ENCODE assay signal across 9 cellular contexts in genomic region chr1:221994274-221994698, GRCh38.
A peak's percentile ranks its signal among the peaks of the same experiment; 100 is the strongest.
DNase-seq lines count a peak whose midpoint lies in the region; ATAC-seq, FAIRE-seq and TF ChIP-seq lines count a peak whose summit lies in the region.
"Had no signal": no experiment of that assay in that cellular context is flagged by ENCODE, and none has a peak within 500 bp of the region (broad histone marks: within the 10 kb centered on the region; RNA-seq: fewer than 3 reads in every experiment).

No MANE protein-coding gene starts in this region.

- no peak overlapping the region for H2AFZ ChIP-seq in PC-3 (ENCODE audit: low read length)
- H2AFZ ChIP-seq in mesenchymal stem cell (ENCODE audit: low read depth, low read length), result no peak overlapping the region

- no peaks in the 10 kb centered on the region for H3K79me1 ChIP-seq in mesenchymal stem cell (replicated peaks; ENCODE audit: low read length, poor library complexity, severe bottlenecking)

- H3K23ac ChIP-seq in mesenchymal stem cell (ENCODE audit: low read length in 2 of 2), result no peak overlapping the region

- BruUV-seq in PC-3 (replicated peaks; lab: Mats Ljungman, UMichigan), result no TSS peak

- no peaks in the 10 kb centered on the region for H3K36me3 Mint-ChIP-seq in HFFc6 (ENCODE audit: low read depth)

- POLR2A ChIA-PET in PC-3 (lab: Charles Lee; ENCODE audit: unreplicated experiment), result no interaction called here

- H3K4me2 ChIP-seq in PC-3 (ENCODE audit: low read length) (no peak overlapping the region), mesenchymal stem cell (ENCODE audit: low read length, poor library complexity, severe bottlenecking) (no peak overlapping the region)

- H3K27me3 ChIP-seq in PC-3 (ENCODE audit: low read length) (no peaks in the 10 kb centered on the region), mesenchymal stem cell (ENCODE audit: control insufficient read depth in 1 of 2, insufficient read depth in 1 of 2, low read length in 2 of 2) (no peaks in the 10 kb centered on the region)

- H3K9me3 Mint-ChIP-seq in HFFc6, result no peaks in the 10 kb centered on the region
- H3K9me3 Mint-ChIP-seq: nephron had no signal

- no peak overlapping the region for H3K4me3 ChIP-seq in PC-3 (ENCODE audit: low read length)
- H3K4me3 ChIP-seq in mesenchymal stem cell (ENCODE audit: insufficient read depth in 1 of 2, low read depth in 1 of 2, low read length in 2 of 2), result no peak overlapping the region

- H3F3A ChIP-seq in PC-3 (ENCODE audit: low read length, unreplicated experiment), result no peaks in the 10 kb centered on the region

- no peaks in the 10 kb centered on the region for H3K79me2 ChIP-seq in PC-3 (ENCODE audit: low read length)

- H3K27ac ChIP-seq in PC-3 (ENCODE audit: low read length) (no peak overlapping the region), mesenchymal stem cell (ENCODE audit: low read length, poor library complexity, severe bottlenecking) (no peak overlapping the region)

- no peak overlapping the region for H4K8ac ChIP-seq in mesenchymal stem cell (ENCODE audit: low read length)

- no peak overlapping the region for H3K9ac ChIP-seq in PC-3 (ENCODE audit: low read length)
- peak overlapping the region; percentile 46 for H3K9ac ChIP-seq in mesenchymal stem cell (ENCODE audit: low read length)

- intact Hi-C loops in PC-3 (cut with micrococcal nuclease), result no loop called here

- peak overlapping the region; percentile 12 to 28 for H3K18ac ChIP-seq in mesenchymal stem cell (ENCODE audit: low read depth in 1 of 2, low read length in 2 of 2)

- peaks cover 2% of the 10 kb centered on the region for H3K27me3 Mint-ChIP-seq in HFFc6 (ENCODE audit: insufficient read depth)

- in situ Hi-C loops in GM13976 (cut with MboI; ENCODE audit: low sequenced_read_pairs, unreplicated experiment), result no loop called here

- H4K91ac ChIP-seq in mesenchymal stem cell (ENCODE audit: low read length), result no peak overlapping the region

- H2BK120ac ChIP-seq in mesenchymal stem cell (ENCODE audit: low read depth, low read length), result no peak overlapping the region

- H3K4me1 Mint-ChIP-seq in HFFc6 (ENCODE audit: low read depth), result peaks cover 84% of the 10 kb centered on the region
- H3K4me1 Mint-ChIP-seq: nephron had no signal

- DNase-seq in GM13976 (ENCODE audit: low spot score) (peak; percentile 24), HFFc6 (peak; percentile 50), PC-3 (peak; percentile 38), mesenchymal stem cell (no peak), HT-29 (ENCODE audit: low spot score) (no peak), D721Med (ENCODE audit: insufficient read length, low spot score) (no peak), left lobe of liver (ENCODE audit: low spot score) (no peak), cortex of kidney (lab: John Stamatoyannopoulos, UW) (no peak)

- H2BK12ac ChIP-seq in mesenchymal stem cell (ENCODE audit: low read length in 2 of 2), result peak overlapping the region in 1 of 2 experiments; percentile 60

- no peak overlapping the region for H3K14ac ChIP-seq in mesenchymal stem cell (ENCODE audit: low read length in 2 of 2)

- H4K20me1 ChIP-seq in PC-3 (ENCODE audit: low read length), result no peaks in the 10 kb centered on the region

- H2BK5ac ChIP-seq in mesenchymal stem cell (ENCODE audit: low read depth, low read length, poor library complexity, severe bottlenecking), result no peak overlapping the region

- no peak overlapping the region for H3K4ac ChIP-seq in mesenchymal stem cell (ENCODE audit: low read depth in 1 of 2, low read length in 2 of 2)

- FAIRE-seq in D721Med (lab: Jason Lieb, UNC), result no peak

- peaks cover 22% of the 10 kb centered on the region for H3K4me1 ChIP-seq in PC-3 (ENCODE audit: insufficient read depth, low read length)
- peaks cover 3% of the 10 kb centered on the region for H3K4me1 ChIP-seq in mesenchymal stem cell (ENCODE audit: control insufficient read depth, insufficient read depth, low read depth, low read length)

- no peaks in the 10 kb centered on the region for H3K9me2 ChIP-seq in PC-3 (replicated peaks; ENCODE audit: low read length)

- peak overlapping the region; percentile 92 for H3K27ac Mint-ChIP-seq in HFFc6
- H3K27ac Mint-ChIP-seq: nephron had no signal

- H2AK5ac ChIP-seq in mesenchymal stem cell (ENCODE audit: low read length, severe bottlenecking), result peak overlapping the region; percentile 53

- TF ChIP-seq CTCF in GM13976 (IDR thresholded peaks at IDR 0.05; ENCODE audit: borderline replicate concordance, control extremely low read depth, extremely low read depth, insufficient read depth, missing control alignments) (no peak), HFFc6 (IDR thresholded peaks at IDR 0.05) (no peak), PC-3 (conservative IDR thresholded peaks at IDR 0.05; ENCODE audit: low read depth, low read length) (no peak), D721Med (IDR thresholded peaks at IDR 0.05; ENCODE audit: insufficient read depth, missing control alignments) (no peak)

- H3K9me3 ChIP-seq in PC-3 (ENCODE audit: low read length), result no peaks in the 10 kb centered on the region
- no peaks in the 10 kb centered on the region for H3K9me3 ChIP-seq in mesenchymal stem cell (ENCODE audit: control insufficient read depth, low read length)

- no peak overlapping the region for H2BK15ac ChIP-seq in mesenchymal stem cell (ENCODE audit: low read depth, poor library complexity, severe bottlenecking)

- no peaks in the 10 kb centered on the region for H3K36me3 ChIP-seq in PC-3 (ENCODE audit: low read depth, low read length)
- no peaks in the 10 kb centered on the region for H3K36me3 ChIP-seq in mesenchymal stem cell (ENCODE audit: control insufficient read depth in 1 of 2, insufficient read depth in 2 of 2, low read depth in 1 of 2, low read length in 2 of 2)

- CTCF ChIA-PET in PC-3 (lab: Charles Lee), result no interaction called here

- H3K4me3 Mint-ChIP-seq in HFFc6, result no peak overlapping the region; the same call in 1 of the 2 replicates
- H3K4me3 Mint-ChIP-seq: nephron had no signal

- ATAC-seq in PC-3 (no peak), left lobe of liver (no peak)

Comparison
In these comparisons a context has a peak if more than half of its experiments do, and no peak if none do; other contexts are left out.
1. DNase-seq: peak in GM13976 (single experiment), HFFc6 (single experiment) and PC-3 (single experiment); none in mesenchymal stem cell (single experiment), HT-29 (single experiment), D721Med (single experiment), left lobe of liver (single experiment) and cortex of kidney (single experiment).